Comparison of ENCODE assay signal across 27 cellular contexts in the genomic region with DNA sequence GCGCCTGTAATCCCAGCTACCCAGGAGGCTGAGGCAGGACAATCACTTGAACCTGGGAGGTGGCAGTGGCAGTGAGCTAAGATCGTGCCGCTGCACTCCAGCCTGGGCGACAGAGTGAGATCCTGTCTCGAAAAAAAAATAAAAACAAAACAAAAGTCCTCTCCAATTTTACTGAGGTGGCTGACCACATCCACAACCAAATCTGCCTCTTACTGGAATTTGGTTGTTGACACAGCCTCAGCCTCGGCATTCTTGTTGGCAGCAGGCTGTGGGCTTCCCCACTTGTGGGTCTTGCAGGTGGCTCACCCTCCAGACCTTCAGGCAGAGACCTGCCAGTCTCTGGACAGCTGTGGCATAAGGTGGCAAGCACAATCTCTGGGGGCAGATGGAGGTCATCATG. TPM values are rescaled to one million over a fixed set of nuclear protein-coding genes. Genes with fewer than 3 reads are reported as not detected.
"Had no signal": no experiment of that assay in that cellular context is flagged by ENCODE, and none has a peak within 500 bp of the region (broad histone marks: within the 10 kb centered on the region; RNA-seq: fewer than 3 reads in every experiment).

No MANE protein-coding gene starts in this region.

- H3K4me1 Mint-ChIP-seq: activated CD4-positive, alpha-beta memory T cell treated with anti-CD3 and anti-CD28 coated beads, Interleukin-2, amount 10 ng/mL, durations not matched to agents 7 days and 5 days; activated CD8-positive, alpha-beta memory T cell treated with anti-CD3 and anti-CD28 coated beads, Interleukin-2, amount 10 ng/mL, durations not matched to agents 7 days and 5 days; activated naive CD8-positive, alpha-beta T cell treated with anti-CD3 and anti-CD28 coated beads, Interleukin-2, amount 10 ng/mL, durations not matched to agents 7 days and 5 days; activated T-helper 17 cell treated with anti-CD3 and anti-CD28 coated beads, Interleukin-2, amount 50 U/mL, for 72 hours; endodermal cell; mesothelial cell of epicardium; nephron progenitor cell had no signal

- H3K4me3 Mint-ChIP-seq: activated CD4-positive, alpha-beta memory T cell treated with anti-CD3 and anti-CD28 coated beads, Interleukin-2, amount 10 ng/mL, durations not matched to agents 7 days and 5 days; activated CD8-positive, alpha-beta memory T cell treated with anti-CD3 and anti-CD28 coated beads, Interleukin-2, amount 10 ng/mL, durations not matched to agents 7 days and 5 days; activated naive CD8-positive, alpha-beta T cell treated with anti-CD3 and anti-CD28 coated beads, Interleukin-2, amount 10 ng/mL, durations not matched to agents 7 days and 5 days; activated T-helper 17 cell treated with anti-CD3 and anti-CD28 coated beads, Interleukin-2, amount 50 U/mL, for 72 hours; endodermal cell; mesothelial cell of epicardium; nephron progenitor cell had no signal

- H3K27me3 ChIP-seq: brain microvascular endothelial cell, hepatocyte, vagina had no signal

- H3K27ac ChIP-seq: brain microvascular endothelial cell, hepatocyte, tibial nerve, vagina had no signal

- H2AFZ ChIP-seq: hepatocyte had no signal

- H3K79me2 ChIP-seq: hepatocyte had no signal

- ATAC-seq: activated CD8-positive, alpha-beta memory T cell treated with anti-CD3 and anti-CD28 coated beads, Interleukin-2, amount 10 ng/mL, durations not matched to agents 7 days and 5 days; activated T-helper 17 cell treated with anti-CD3 and anti-CD28 coated beads, Interleukin-2, amount 50 U/mL, for 72 hours; left lobe of liver had no signal

- H3K36me3 ChIP-seq: brain microvascular endothelial cell, tibial nerve, vagina had no signal

- H3K4me2 ChIP-seq: hepatocyte had no signal

- H3K4me1 ChIP-seq: tibial nerve, vagina had no signal

- H3K9me3 ChIP-seq: tibial nerve, vagina had no signal

- H3K36me3 Mint-ChIP-seq: activated CD8-positive, alpha-beta memory T cell treated with anti-CD3 and anti-CD28 coated beads, Interleukin-2, amount 10 ng/mL, durations not matched to agents 7 days and 5 days; activated naive CD8-positive, alpha-beta T cell treated with anti-CD3 and anti-CD28 coated beads, Interleukin-2, amount 10 ng/mL, durations not matched to agents 7 days and 5 days; mesothelial cell of epicardium had no signal

- H3K9me3 Mint-ChIP-seq: activated CD4-positive, alpha-beta memory T cell treated with anti-CD3 and anti-CD28 coated beads, Interleukin-2, amount 10 ng/mL, durations not matched to agents 7 days and 5 days; activated naive CD8-positive, alpha-beta T cell treated with anti-CD3 and anti-CD28 coated beads, Interleukin-2, amount 10 ng/mL, durations not matched to agents 7 days and 5 days; activated T-helper 17 cell treated with anti-CD3 and anti-CD28 coated beads, Interleukin-2, amount 50 U/mL, for 72 hours; mesothelial cell of epicardium had no signal

- H3K27ac Mint-ChIP-seq: activated CD4-positive, alpha-beta memory T cell treated with anti-CD3 and anti-CD28 coated beads, Interleukin-2, amount 10 ng/mL, durations not matched to agents 7 days and 5 days; activated CD8-positive, alpha-beta memory T cell treated with anti-CD3 and anti-CD28 coated beads, Interleukin-2, amount 10 ng/mL, durations not matched to agents 7 days and 5 days; activated naive CD8-positive, alpha-beta T cell treated with anti-CD3 and anti-CD28 coated beads, Interleukin-2, amount 10 ng/mL, durations not matched to agents 7 days and 5 days; activated T-helper 17 cell treated with anti-CD3 and anti-CD28 coated beads, Interleukin-2, amount 50 U/mL, for 72 hours; endodermal cell; mesothelial cell of epicardium; nephron progenitor cell had no signal

- H3K4me3 ChIP-seq: hepatocyte, tibial nerve, vagina had no signal

- DNase-seq: activated CD4-positive, alpha-beta memory T cell treated with anti-CD3 and anti-CD28 coated beads, Interleukin-2, amount 10 ng/mL, durations not matched to agents 7 days and 5 days; activated CD4-positive, alpha-beta T cell treated with anti-CD3 and anti-CD28 coated beads for 48 hours; activated CD4-positive, CD25-positive, alpha-beta regulatory T cell; activated CD8-positive, alpha-beta memory T cell treated with anti-CD3 and anti-CD28 coated beads, Interleukin-2, amount 10 ng/mL, durations not matched to agents 7 days and 5 days; activated naive CD4-positive, alpha-beta T cell; activated naive CD8-positive, alpha-beta T cell treated with anti-CD3 and anti-CD28 coated beads, Interleukin-2, amount 10 ng/mL, durations not matched to agents 7 days and 5 days; activated T-cell treated with anti-CD3 and anti-CD28 coated beads, Interleukin-2, amount 50 U/mL, for 1 hour; amygdala; brain microvascular endothelial cell; central memory CD4-positive, alpha-beta T cell; foreskin fibroblast; nephron progenitor cell; occipital lobe; stimulated activated CD4-positive, alpha-beta T cell treated with anti-CD3 and anti-CD28 coated beads, Interleukin-2, amount 100 ng/mL, for 24 hours; stimulated activated naive CD4-positive, alpha-beta T cell treated with Interleukin-2 at 50 U/mL for 16 hours; T1000 had no signal

RNA-seq across cellular contexts. Expression of a gene that starts 15.6 kb away (rescaled TPM):
- total RNA-seq: activated CD4-positive, alpha-beta memory T cell treated with anti-CD3 and anti-CD28 coated beads, Interleukin-2, amount 10 ng/mL, durations not matched to agents 7 days and 5 days; activated naive CD8-positive, alpha-beta T cell treated with anti-CD3 and anti-CD28 coated beads, Interleukin-2, amount 10 ng/mL, durations not matched to agents 7 days and 5 days; glomerular endothelial cell; lung microvascular endothelial cell; occipital lobe; skeletal muscle tissue; subcutaneous adipose tissue; tibial nerve; vagina had no signal
